ENCODE assay signal across 19 cellular contexts in the genomic region with DNA sequence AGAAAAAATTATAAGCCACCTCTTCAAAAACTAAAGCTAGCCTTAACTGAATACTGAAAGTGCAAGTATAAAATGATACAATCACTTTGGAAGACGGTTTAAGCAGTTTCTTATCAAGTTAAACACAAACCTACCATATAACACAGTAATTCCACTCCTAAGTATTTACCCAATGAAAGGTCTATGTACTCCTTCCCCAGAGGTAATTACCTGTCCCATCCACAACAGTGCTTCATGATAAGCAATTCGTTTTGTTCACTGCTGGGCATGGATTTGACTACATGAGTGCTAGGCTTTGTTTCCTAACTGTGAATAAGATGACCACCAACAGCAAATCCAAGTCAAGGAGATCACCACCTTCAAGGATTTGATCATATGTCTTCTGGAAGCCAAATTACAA. TPM values are rescaled to one million over a fixed set of nuclear protein-coding genes. Genes with fewer than 3 reads are reported as not detected.
DNase-seq lines count a peak whose midpoint lies in the region; ATAC-seq lines count a peak whose summit lies in the region.
"Had no signal": no experiment of that assay in that cellular context is flagged by ENCODE, and none has a peak within 500 bp of the region (broad histone marks: within the 10 kb centered on the region; RNA-seq: fewer than 3 reads in every experiment).

No MANE protein-coding gene starts in this region.

- peaks cover 12% of the 10 kb centered on the region for H3K79me2 ChIP-seq in trophoblast cell (ENCODE audit: control insufficient read depth, insufficient read depth, low read length, poor library complexity)

- no peaks in the 10 kb centered on the region for H3K4me1 ChIP-seq in trophoblast cell (ENCODE audit: control insufficient read depth in 1 of 2, insufficient read depth in 2 of 2, low read length in 2 of 2)
- H3K4me1 ChIP-seq: foreskin keratinocyte had no signal

- no peak overlapping the region for H2BK120ac ChIP-seq in trophoblast cell (ENCODE audit: insufficient read depth, low read length, poor library complexity)

- no peak overlapping the region for H2AFZ ChIP-seq in trophoblast cell (ENCODE audit: insufficient read depth, low read length, poor library complexity)

- no peak overlapping the region for H2BK12ac ChIP-seq in trophoblast cell (ENCODE audit: low read length)

- H3K79me1 ChIP-seq in trophoblast cell (ENCODE audit: low read length): peaks cover 11% of the 10 kb centered on the region

- DNase-seq in activated T-cell treated with anti-CD3 and anti-CD28 coated beads, Interleukin-2, amount 50 U/mL, for 72 hours: no peak
- no peak for DNase-seq in activated T-cell treated with anti-CD3 and anti-CD28 coated beads, Interleukin-2, amount 50 U/mL, for 1 hour
- DNase-seq in activated naive CD8-positive, alpha-beta T cell treated with anti-CD3 and anti-CD28 coated beads, Interleukin-2, amount 50 U/mL, for 24 hours: no peak
- DNase-seq in trophoblast cell: no peak
- DNase-seq in stimulated activated CD4-positive, alpha-beta T cell treated with anti-CD3 and anti-CD28 coated beads, Interleukin-2, amount 100 ng/mL, for 24 hours: no peak
- DNase-seq in COR-L47 (lab: John Stamatoyannopoulos, UW): no peak
- DNase-seq: activated naive CD4-positive, alpha-beta T cell treated with anti-CD3 and anti-CD28 coated beads, Interleukin-2, amount 50 U/mL, for 16 hours; body of pancreas; DMS79; foreskin keratinocyte; H9; KBM-7; NCI-H2029 treated with DMSO at 0.1 percent for 48 hours; T-cell; thyroid gland had no signal

- peak overlapping the region in 1 of 2 donors; percentile 51 for H3K4me3 Mint-ChIP-seq in activated T-cell treated with anti-CD3 and anti-CD28 coated beads, Interleukin-2, amount 50 U/mL, for 72 hours
- H3K4me3 Mint-ChIP-seq in IgD-negative memory B cell: peak overlapping the region in 2 of 4 donors; percentile 10 to 81
- no peak overlapping the region for H3K4me3 Mint-ChIP-seq in activated naive CD8-positive, alpha-beta T cell treated with anti-CD3 and anti-CD28 coated beads, Interleukin-2, amount 50 U/mL, for 24 hours
- H3K4me3 Mint-ChIP-seq: H9; stimulated activated memory B cell treated with anti-CD40 and anti-IgM and Interleukin-4, amounts not matched to agents 10 μg/mL and 1 μg/mL and 100 μg/mL, for 72 hours; T-cell had no signal

- H3K27ac Mint-ChIP-seq in activated T-cell treated with anti-CD3 and anti-CD28 coated beads, Interleukin-2, amount 50 U/mL, for 72 hours: peak overlapping the region; percentile 97
- H3K27ac Mint-ChIP-seq in IgD-negative memory B cell: peak overlapping the region in 2 of 3 donors; percentile 23 to 29
- H3K27ac Mint-ChIP-seq in activated naive CD8-positive, alpha-beta T cell treated with anti-CD3 and anti-CD28 coated beads, Interleukin-2, amount 50 U/mL, for 24 hours: peak overlapping the region; percentile 64
- H3K27ac Mint-ChIP-seq: stimulated activated memory B cell treated with anti-CD40 and anti-IgM and Interleukin-4, amounts not matched to agents 10 μg/mL and 1 μg/mL and 100 μg/mL, for 72 hours had no signal

- no peak overlapping the region for H2AK5ac ChIP-seq in trophoblast cell (ENCODE audit: low read length)

- H3K9me3 Mint-ChIP-seq in activated T-cell treated with anti-CD3 and anti-CD28 coated beads, Interleukin-2, amount 50 U/mL, for 72 hours: no peaks in the 10 kb centered on the region
- H3K9me3 Mint-ChIP-seq in IgD-negative memory B cell: no peaks in the 10 kb centered on the region
- H3K9me3 Mint-ChIP-seq in activated naive CD8-positive, alpha-beta T cell treated with anti-CD3 and anti-CD28 coated beads, Interleukin-2, amount 50 U/mL, for 24 hours: no peaks in the 10 kb centered on the region
- H3K9me3 Mint-ChIP-seq: H9; stimulated activated memory B cell treated with anti-CD40 and anti-IgM and Interleukin-4, amounts not matched to agents 10 μg/mL and 1 μg/mL and 100 μg/mL, for 72 hours; T-cell had no signal

- peak overlapping the region; percentile 15 for H3K4ac ChIP-seq in trophoblast cell (ENCODE audit: low read depth, low read length)

- H3K36me3 ChIP-seq in trophoblast cell (ENCODE audit: control insufficient read depth in 1 of 2, insufficient read depth in 2 of 2, low read length in 2 of 2): peaks cover 12 to 17% of the 10 kb centered on the region in 2 experiments

- WGBS in trophoblast cell (ENCODE audit: extremely low coverage, insufficient coverage, insufficient read length): no CpG with 5 or more reads among the region's 2 CpGs

- no peak overlapping the region for H3K23ac ChIP-seq in trophoblast cell (ENCODE audit: low read length)

- H3K36me3 Mint-ChIP-seq in activated T-cell treated with anti-CD3 and anti-CD28 coated beads, Interleukin-2, amount 50 U/mL, for 72 hours (ENCODE audit: insufficient read depth in 2 of 2): peaks cover 6 to 12% of the 10 kb centered on the region in 2 donors
- H3K36me3 Mint-ChIP-seq in IgD-negative memory B cell: no peaks in the 10 kb centered on the region
- peaks cover 33% of the 10 kb centered on the region for H3K36me3 Mint-ChIP-seq in activated naive CD8-positive, alpha-beta T cell treated with anti-CD3 and anti-CD28 coated beads, Interleukin-2, amount 50 U/mL, for 24 hours (ENCODE audit: low read depth)

- peaks cover 42% of the 10 kb centered on the region for H3K4me1 Mint-ChIP-seq in activated T-cell treated with anti-CD3 and anti-CD28 coated beads, Interleukin-2, amount 50 U/mL, for 72 hours (ENCODE audit: low read depth)
- H3K4me1 Mint-ChIP-seq in IgD-negative memory B cell: peaks cover 20 to 29% (median 21%) of the 10 kb centered on the region in 3 donors
- H3K4me1 Mint-ChIP-seq in activated naive CD8-positive, alpha-beta T cell treated with anti-CD3 and anti-CD28 coated beads, Interleukin-2, amount 50 U/mL, for 24 hours: peaks cover 38% of the 10 kb centered on the region

- H3K27me3 Mint-ChIP-seq in activated T-cell treated with anti-CD3 and anti-CD28 coated beads, Interleukin-2, amount 50 U/mL, for 72 hours (ENCODE audit: low read depth): no peaks in the 10 kb centered on the region
- H3K27me3 Mint-ChIP-seq in IgD-negative memory B cell: no peaks in the 10 kb centered on the region
- no peaks in the 10 kb centered on the region for H3K27me3 Mint-ChIP-seq in activated naive CD8-positive, alpha-beta T cell treated with anti-CD3 and anti-CD28 coated beads, Interleukin-2, amount 50 U/mL, for 24 hours
- H3K27me3 Mint-ChIP-seq: stimulated activated memory B cell treated with anti-CD40 and anti-IgM and Interleukin-4, amounts not matched to agents 10 μg/mL and 1 μg/mL and 100 μg/mL, for 72 hours; T-cell had no signal

- no peak overlapping the region for H3K27ac ChIP-seq in trophoblast cell (ENCODE audit: low read depth, low read length)
- H3K27ac ChIP-seq: body of pancreas, foreskin keratinocyte, HL-60, thyroid gland had no signal

- no peak overlapping the region for H4K8ac ChIP-seq in trophoblast cell (ENCODE audit: low read depth, low read length)

- no peak for ATAC-seq in activated T-cell treated with anti-CD3 and anti-CD28 coated beads, Interleukin-2, amount 50 U/mL, for 72 hours (replicated peaks in 1 of 2)
- no peak for ATAC-seq in activated naive CD8-positive, alpha-beta T cell treated with anti-CD3 and anti-CD28 coated beads, Interleukin-2, amount 50 U/mL, for 24 hours
- ATAC-seq in HG03565 (IDR thresholded peaks at IDR 0.05; ENCODE audit: unreplicated experiment): no peak
- ATAC-seq: body of pancreas; foreskin keratinocyte; stimulated activated memory B cell treated with anti-CD40 and anti-IgM and Interleukin-4, amounts not matched to agents 10 μg/mL and 1 μg/mL and 100 μg/mL, for 72 hours; T-cell had no signal

- no peaks in the 10 kb centered on the region for H3K9me3 ChIP-seq in trophoblast cell (ENCODE audit: insufficient read depth, low read depth, low read length)
- H3K9me3 ChIP-seq: body of pancreas, thyroid gland had no signal

- H2BK5ac ChIP-seq in trophoblast cell (ENCODE audit: low read depth, low read length, poor library complexity): no peak overlapping the region

- no peak overlapping the region for H3K14ac ChIP-seq in trophoblast cell (ENCODE audit: low read length)

- H4K91ac ChIP-seq in trophoblast cell (ENCODE audit: low read depth, low read length): no peak overlapping the region

- H3K27me3 ChIP-seq in trophoblast cell (ENCODE audit: insufficient read depth, low read length): no peaks in the 10 kb centered on the region
- H3K27me3 ChIP-seq: body of pancreas, foreskin keratinocyte, thyroid gland had no signal

- H3K4me3 ChIP-seq in trophoblast cell (ENCODE audit: low read depth, low read length): no peak overlapping the region
- H3K4me3 ChIP-seq: body of pancreas, thyroid gland had no signal

- H3K4me2 ChIP-seq in trophoblast cell (ENCODE audit: low read length): no peak overlapping the region

- H3K18ac ChIP-seq in trophoblast cell (ENCODE audit: low read length): no peak overlapping the region

- no peak overlapping the region for H3K9ac ChIP-seq in trophoblast cell (ENCODE audit: low read length)

- H4K12ac ChIP-seq in trophoblast cell (ENCODE audit: low read depth, low read length): no peak overlapping the region

RNA-seq across cellular contexts. Expression of a gene that starts 4.3 kb away (rescaled TPM):
- 100 to 1,000 TPM; 241 to 246 TPM for total RNA-seq in activated T-cell treated with anti-CD3 and anti-CD28 coated beads, Interleukin-2, amount 50 U/mL, for 72 hours
- polyA plus RNA-seq in IgD-negative memory B cell: 325 TPM
- 295 and 305 TPM in 2 replicates for polyA plus RNA-seq in trophoblast cell (2013)

RNA-seq across cellular contexts. Expression of a gene that starts 23.0 kb away (rescaled TPM):
- 1 to 10 TPM; 2.2 to 3.6 TPM for total RNA-seq in activated T-cell treated with anti-CD3 and anti-CD28 coated beads, Interleukin-2, amount 50 U/mL, for 72 hours
- polyA plus RNA-seq in IgD-negative memory B cell: 4.9 TPM
- polyA plus RNA-seq in trophoblast cell (2013): 0.19 and 0.22 TPM in 2 replicates

RNA-seq across cellular contexts. Expression of a gene that starts 26.9 kb away (rescaled TPM):
- 10 to 100 TPM; 88.3 to 90.1 TPM for total RNA-seq in activated T-cell treated with anti-CD3 and anti-CD28 coated beads, Interleukin-2, amount 50 U/mL, for 72 hours
- polyA plus RNA-seq in IgD-negative memory B cell: 42.7 TPM
- polyA plus RNA-seq in trophoblast cell (2013): 27.1 and 29.6 TPM in 2 replicates

RNA-seq across cellular contexts. Expression of a gene that starts 43.7 kb away (rescaled TPM):
- 10 to 100 TPM; 29.6 to 32.1 TPM for total RNA-seq in activated T-cell treated with anti-CD3 and anti-CD28 coated beads, Interleukin-2, amount 50 U/mL, for 72 hours
- 43.0 TPM for polyA plus RNA-seq in IgD-negative memory B cell
- 18.5 and 19.3 TPM in 2 replicates for polyA plus RNA-seq in trophoblast cell (2013)

Comparison
In these comparisons a context has a peak if more than half of its experiments do, and no peak if none do; other contexts are left out.
1. H3K27ac Mint-ChIP-seq: peak in every context shown above with its lines; median percentile 97 in activated T-cell treated with anti-CD3 and anti-CD28 coated beads, Interleukin-2, amount 50 U/mL, for 72 hours; 64 in activated naive CD8-positive, alpha-beta T cell treated with anti-CD3 and anti-CD28 coated beads, Interleukin-2, amount 50 U/mL, for 24 hours; 26 in IgD-negative memory B cell.